ENCODE assay signal across 1 cellular context in genomic region chr16:55494994-55495421, GRCh38.
TF ChIP-seq lines count a peak whose summit lies in the region.

No MANE protein-coding gene starts in this region.

TF ChIP-seq in SK-N-SH, 30 proteins besides CTCF, POLR2A, EP300 and RAD21 (continued from another document):
- TF ChIP-seq, protein P1, sequence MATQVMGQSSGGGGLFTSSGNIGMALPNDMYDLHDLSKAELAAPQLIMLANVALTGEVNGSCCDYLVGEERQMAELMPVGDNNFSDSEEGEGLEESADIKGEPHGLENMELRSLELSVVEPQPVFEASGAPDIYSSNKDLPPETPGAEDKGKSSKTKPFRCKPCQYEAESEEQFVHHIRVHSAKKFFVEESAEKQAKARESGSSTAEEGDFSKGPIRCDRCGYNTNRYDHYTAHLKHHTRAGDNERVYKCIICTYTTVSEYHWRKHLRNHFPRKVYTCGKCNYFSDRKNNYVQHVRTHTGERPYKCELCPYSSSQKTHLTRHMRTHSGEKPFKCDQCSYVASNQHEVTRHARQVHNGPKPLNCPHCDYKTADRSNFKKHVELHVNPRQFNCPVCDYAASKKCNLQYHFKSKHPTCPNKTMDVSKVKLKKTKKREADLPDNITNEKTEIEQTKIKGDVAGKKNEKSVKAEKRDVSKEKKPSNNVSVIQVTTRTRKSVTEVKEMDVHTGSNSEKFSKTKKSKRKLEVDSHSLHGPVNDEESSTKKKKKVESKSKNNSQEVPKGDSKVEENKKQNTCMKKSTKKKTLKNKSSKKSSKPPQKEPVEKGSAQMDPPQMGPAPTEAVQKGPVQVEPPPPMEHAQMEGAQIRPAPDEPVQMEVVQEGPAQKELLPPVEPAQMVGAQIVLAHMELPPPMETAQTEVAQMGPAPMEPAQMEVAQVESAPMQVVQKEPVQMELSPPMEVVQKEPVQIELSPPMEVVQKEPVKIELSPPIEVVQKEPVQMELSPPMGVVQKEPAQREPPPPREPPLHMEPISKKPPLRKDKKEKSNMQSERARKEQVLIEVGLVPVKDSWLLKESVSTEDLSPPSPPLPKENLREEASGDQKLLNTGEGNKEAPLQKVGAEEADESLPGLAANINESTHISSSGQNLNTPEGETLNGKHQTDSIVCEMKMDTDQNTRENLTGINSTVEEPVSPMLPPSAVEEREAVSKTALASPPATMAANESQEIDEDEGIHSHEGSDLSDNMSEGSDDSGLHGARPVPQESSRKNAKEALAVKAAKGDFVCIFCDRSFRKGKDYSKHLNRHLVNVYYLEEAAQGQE (IDR thresholded peaks at IDR 0.05; ENCODE audit: low read depth, low read length) = no peak
- TF ChIP-seq IRF3 (IDR thresholded peaks at IDR 0.05; ENCODE audit: low read depth, low read length) (no peak), MXI1 (IDR thresholded peaks at IDR 0.05; ENCODE audit: low read depth, low read length) (peak; percentile 91), TCF12 (IDR thresholded peaks at IDR 0.05) (peak; percentile 59), NFIC (IDR thresholded peaks at IDR 0.05; ENCODE audit: borderline replicate concordance) (peak; percentile 65), SIN3A (IDR thresholded peaks at IDR 0.05; ENCODE audit: borderline replicate concordance, low read depth, low read length) (0 out of 2 replicates have a peak, but pooled peaks have one; percentile 36), MEF2A (IDR thresholded peaks at IDR 0.05; ENCODE audit: borderline replicate concordance, low read depth) (no peak), SMC3 (IDR thresholded peaks at IDR 0.05; ENCODE audit: low read depth, low read length) (peak; percentile 78), NRF1 (IDR thresholded peaks at IDR 0.05; ENCODE audit: low read depth, low read length) (no peak)
TF ChIP-seq in SK-N-SH: peak in this region for 8.
